In genomic region chr1:105326883-105327282, GRCh38 we compare ENCODE assay signal across 1 cellular context.
TF ChIP-seq lines count a peak whose summit lies in the region.

No MANE protein-coding gene starts in this region.

TF ChIP-seq in GM23338, 12 proteins besides CTCF, POLR2A, EP300 and RAD21 (continued from another document):
- TF ChIP-seq REST (IDR thresholded peaks at IDR 0.05; ENCODE audit: unreplicated experiment) = no peak
- no peak for TF ChIP-seq ETS1 (IDR thresholded peaks at IDR 0.05)
- TF ChIP-seq ZNF114 (CRISPR knock-in tag; IDR thresholded peaks at IDR 0.05) = no peak
- TF ChIP-seq JUNB (IDR thresholded peaks at IDR 0.05; ENCODE audit: unreplicated experiment) = no peak
- no peak for TF ChIP-seq EZH2 (IDR thresholded peaks at IDR 0.05; ENCODE audit: low read depth, unreplicated experiment)
- TF ChIP-seq EZH2phosphoT487 (IDR thresholded peaks at IDR 0.05; ENCODE audit: unreplicated experiment) = no peak
- no peak for TF ChIP-seq CREB1 (CRISPR knock-in tag; IDR thresholded peaks at IDR 0.05; ENCODE audit: low read depth)
- TF ChIP-seq ZNF462 (CRISPR knock-in tag; IDR thresholded peaks at IDR 0.05) = no peak
- no peak for TF ChIP-seq NANOG (IDR thresholded peaks at IDR 0.05; ENCODE audit: borderline replicate concordance)
- TF ChIP-seq POLR2AphosphoS5 (IDR thresholded peaks at IDR 0.05; ENCODE audit: low read depth) = no peak
